2 cellular contexts compared by ENCODE assay signal in the genomic region with DNA sequence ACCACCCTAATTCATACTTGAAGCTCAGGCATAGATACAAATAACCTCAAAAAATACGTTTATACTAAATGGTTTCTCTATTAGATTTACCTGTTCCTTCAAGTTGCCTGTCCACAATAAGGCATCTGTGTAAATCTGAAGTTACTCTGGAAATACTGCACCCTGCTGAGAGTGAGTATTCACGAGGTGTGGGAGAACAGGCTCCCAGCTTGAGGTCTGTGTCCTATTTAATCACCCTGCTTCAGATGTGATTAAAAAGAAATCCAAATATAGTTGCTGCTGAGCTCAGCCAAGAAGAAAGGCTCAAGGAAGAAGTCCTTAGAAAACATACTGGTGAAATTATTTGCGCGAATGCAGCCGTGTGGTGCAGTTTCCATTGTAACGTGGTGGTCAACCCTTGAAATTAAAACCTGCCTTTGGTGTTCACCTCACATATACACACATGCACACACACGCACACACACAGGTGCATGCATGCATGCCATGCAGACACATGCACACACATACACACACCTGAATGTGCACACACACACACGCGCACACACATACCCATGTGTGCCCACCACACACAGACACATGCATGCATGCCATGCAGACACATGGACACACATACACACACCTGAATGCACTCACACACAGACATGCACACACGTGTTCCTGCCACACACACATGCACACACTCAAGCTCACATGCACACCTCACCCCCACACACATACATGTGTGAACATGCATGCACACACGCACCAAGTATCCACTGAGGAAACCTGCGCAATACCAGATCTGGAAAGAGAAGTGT.
A peak's percentile ranks its signal among the peaks of the same experiment; 100 is the strongest.
TF ChIP-seq lines count a peak whose summit lies in the region.

No MANE protein-coding gene starts in this region.

TF ChIP-seq in HepG2, 621 proteins besides CTCF, POLR2A, EP300 and RAD21:
- TF ChIP-seq, protein P1, sequence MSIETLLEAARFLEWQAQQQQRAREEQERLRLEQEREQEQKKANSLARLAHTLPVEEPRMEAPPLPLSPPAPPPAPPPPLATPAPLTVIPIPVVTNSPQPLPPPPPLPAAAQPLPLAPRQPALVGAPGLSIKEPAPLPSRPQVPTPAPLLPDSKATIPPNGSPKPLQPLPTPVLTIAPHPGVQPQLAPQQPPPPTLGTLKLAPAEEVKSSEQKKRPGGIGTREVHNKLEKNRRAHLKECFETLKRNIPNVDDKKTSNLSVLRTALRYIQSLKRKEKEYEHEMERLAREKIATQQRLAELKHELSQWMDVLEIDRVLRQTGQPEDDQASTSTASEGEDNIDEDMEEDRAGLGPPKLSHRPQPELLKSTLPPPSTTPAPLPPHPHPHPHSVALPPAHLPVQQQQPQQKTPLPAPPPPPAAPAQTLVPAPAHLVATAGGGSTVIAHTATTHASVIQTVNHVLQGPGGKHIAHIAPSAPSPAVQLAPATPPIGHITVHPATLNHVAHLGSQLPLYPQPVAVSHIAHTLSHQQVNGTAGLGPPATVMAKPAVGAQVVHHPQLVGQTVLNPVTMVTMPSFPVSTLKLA (IDR thresholded peaks at IDR 0.05): peak; percentile 94
- TF ChIP-seq, protein P2, sequence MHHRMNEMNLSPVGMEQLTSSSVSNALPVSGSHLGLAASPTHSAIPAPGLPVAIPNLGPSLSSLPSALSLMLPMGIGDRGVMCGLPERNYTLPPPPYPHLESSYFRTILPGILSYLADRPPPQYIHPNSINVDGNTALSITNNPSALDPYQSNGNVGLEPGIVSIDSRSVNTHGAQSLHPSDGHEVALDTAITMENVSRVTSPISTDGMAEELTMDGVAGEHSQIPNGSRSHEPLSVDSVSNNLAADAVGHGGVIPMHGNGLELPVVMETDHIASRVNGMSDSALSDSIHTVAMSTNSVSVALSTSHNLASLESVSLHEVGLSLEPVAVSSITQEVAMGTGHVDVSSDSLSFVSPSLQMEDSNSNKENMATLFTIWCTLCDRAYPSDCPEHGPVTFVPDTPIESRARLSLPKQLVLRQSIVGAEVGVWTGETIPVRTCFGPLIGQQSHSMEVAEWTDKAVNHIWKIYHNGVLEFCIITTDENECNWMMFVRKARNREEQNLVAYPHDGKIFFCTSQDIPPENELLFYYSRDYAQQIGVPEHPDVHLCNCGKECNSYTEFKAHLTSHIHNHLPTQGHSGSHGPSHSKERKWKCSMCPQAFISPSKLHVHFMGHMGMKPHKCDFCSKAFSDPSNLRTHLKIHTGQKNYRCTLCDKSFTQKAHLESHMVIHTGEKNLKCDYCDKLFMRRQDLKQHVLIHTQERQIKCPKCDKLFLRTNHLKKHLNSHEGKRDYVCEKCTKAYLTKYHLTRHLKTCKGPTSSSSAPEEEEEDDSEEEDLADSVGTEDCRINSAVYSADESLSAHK (CRISPR knock-in tag; IDR thresholded peaks at IDR 0.05; ENCODE audit: borderline replicate concordance): no peak
- no peak for TF ChIP-seq GLI4 (CRISPR knock-in tag; IDR thresholded peaks at IDR 0.05; ENCODE audit: borderline replicate concordance)

TF ChIP-seq in SK-N-SH, 30 proteins besides CTCF, POLR2A, EP300 and RAD21:
- TF ChIP-seq, protein P3, sequence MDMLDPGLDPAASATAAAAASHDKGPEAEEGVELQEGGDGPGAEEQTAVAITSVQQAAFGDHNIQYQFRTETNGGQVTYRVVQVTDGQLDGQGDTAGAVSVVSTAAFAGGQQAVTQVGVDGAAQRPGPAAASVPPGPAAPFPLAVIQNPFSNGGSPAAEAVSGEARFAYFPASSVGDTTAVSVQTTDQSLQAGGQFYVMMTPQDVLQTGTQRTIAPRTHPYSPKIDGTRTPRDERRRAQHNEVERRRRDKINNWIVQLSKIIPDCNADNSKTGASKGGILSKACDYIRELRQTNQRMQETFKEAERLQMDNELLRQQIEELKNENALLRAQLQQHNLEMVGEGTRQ (IDR thresholded peaks at IDR 0.05; ENCODE audit: borderline replicate concordance, low read depth, low read length): no peak
- TF ChIP-seq EZH2phosphoT487 (IDR thresholded peaks at IDR 0.05; ENCODE audit: borderline replicate concordance, low read depth) (no peak), ELF1 (IDR thresholded peaks at IDR 0.05) (no peak), RXRA (IDR thresholded peaks at IDR 0.05; ENCODE audit: borderline replicate concordance, low read depth) (no peak), RFX5 (IDR thresholded peaks at IDR 0.05; ENCODE audit: low read length) (no peak), TEAD4 (IDR thresholded peaks at IDR 0.05; ENCODE audit: borderline replicate concordance, insufficient read depth) (no peak), GATA2 (CRISPR knock-in tag; IDR thresholded peaks at IDR 0.05) (no peak), NRF1 (IDR thresholded peaks at IDR 0.05; ENCODE audit: low read depth, low read length) (no peak), SMC3 (IDR thresholded peaks at IDR 0.05; ENCODE audit: low read depth, low read length) (no peak), CHD2 (IDR thresholded peaks at IDR 0.05; ENCODE audit: low read length, partially characterized antibody) (no peak), RCOR1 (IDR thresholded peaks at IDR 0.05; ENCODE audit: low read length) (no peak), SIN3A (IDR thresholded peaks at IDR 0.05; ENCODE audit: borderline replicate concordance, low read depth, low read length) (no peak), POLR2AphosphoS5 (IDR thresholded peaks at IDR 0.05; ENCODE audit: low read depth, low read length) (no peak), GABPA (IDR thresholded peaks at IDR 0.05; ENCODE audit: low read depth) (no peak), JUND (IDR thresholded peaks at IDR 0.05) (no peak), NFIC (IDR thresholded peaks at IDR 0.05; ENCODE audit: borderline replicate concordance) (no peak)
- TF ChIP-seq, protein P4, sequence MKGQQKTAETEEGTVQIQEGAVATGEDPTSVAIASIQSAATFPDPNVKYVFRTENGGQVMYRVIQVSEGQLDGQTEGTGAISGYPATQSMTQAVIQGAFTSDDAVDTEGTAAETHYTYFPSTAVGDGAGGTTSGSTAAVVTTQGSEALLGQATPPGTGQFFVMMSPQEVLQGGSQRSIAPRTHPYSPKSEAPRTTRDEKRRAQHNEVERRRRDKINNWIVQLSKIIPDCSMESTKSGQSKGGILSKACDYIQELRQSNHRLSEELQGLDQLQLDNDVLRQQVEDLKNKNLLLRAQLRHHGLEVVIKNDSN (IDR thresholded peaks at IDR 0.05; ENCODE audit: borderline replicate concordance, low read depth): no peak
- TF ChIP-seq, protein P5, sequence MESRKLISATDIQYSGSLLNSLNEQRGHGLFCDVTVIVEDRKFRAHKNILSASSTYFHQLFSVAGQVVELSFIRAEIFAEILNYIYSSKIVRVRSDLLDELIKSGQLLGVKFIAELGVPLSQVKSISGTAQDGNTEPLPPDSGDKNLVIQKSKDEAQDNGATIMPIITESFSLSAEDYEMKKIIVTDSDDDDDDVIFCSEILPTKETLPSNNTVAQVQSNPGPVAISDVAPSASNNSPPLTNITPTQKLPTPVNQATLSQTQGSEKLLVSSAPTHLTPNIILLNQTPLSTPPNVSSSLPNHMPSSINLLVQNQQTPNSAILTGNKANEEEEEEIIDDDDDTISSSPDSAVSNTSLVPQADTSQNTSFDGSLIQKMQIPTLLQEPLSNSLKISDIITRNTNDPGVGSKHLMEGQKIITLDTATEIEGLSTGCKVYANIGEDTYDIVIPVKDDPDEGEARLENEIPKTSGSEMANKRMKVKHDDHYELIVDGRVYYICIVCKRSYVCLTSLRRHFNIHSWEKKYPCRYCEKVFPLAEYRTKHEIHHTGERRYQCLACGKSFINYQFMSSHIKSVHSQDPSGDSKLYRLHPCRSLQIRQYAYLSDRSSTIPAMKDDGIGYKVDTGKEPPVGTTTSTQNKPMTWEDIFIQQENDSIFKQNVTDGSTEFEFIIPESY (IDR thresholded peaks at IDR 0.05; ENCODE audit: borderline replicate concordance, low read depth): no peak
- TF ChIP-seq, protein P6, sequence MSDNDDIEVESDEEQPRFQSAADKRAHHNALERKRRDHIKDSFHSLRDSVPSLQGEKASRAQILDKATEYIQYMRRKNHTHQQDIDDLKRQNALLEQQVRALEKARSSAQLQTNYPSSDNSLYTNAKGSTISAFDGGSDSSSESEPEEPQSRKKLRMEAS (IDR thresholded peaks at IDR 0.05; ENCODE audit: low read depth): no peak
TF ChIP-seq in SK-N-SH: peak in this region for 0.
